In the genomic region with DNA sequence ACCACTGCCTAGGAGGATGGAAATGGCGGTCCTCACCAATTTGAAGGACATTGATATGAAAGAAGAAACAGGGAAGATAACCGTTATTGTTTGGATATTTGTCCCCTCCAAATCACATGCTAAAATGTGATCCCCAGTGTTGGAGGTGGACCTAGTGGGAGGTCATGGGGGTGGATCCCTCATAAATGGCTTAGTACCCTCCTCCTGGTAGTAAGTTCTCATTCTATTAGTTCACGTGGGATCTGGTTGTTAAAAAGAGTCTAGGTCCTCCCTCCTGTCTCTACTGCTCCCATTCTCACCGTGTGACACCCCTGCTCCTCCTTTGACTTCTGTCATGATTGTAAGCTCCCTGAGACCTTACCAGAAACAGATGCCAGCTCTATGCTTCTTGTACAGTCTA, we compare ENCODE assay signal across 2 cellular contexts.
A peak's percentile ranks its signal among the peaks of the same experiment; 100 is the strongest.
TF ChIP-seq lines count a peak whose summit lies in the region.

No MANE protein-coding gene starts in this region.

TF ChIP-seq in HEK293, 187 proteins besides CTCF, POLR2A, EP300 and RAD21:
- TF ChIP-seq ZNF112 (tag by site-specific recombination; IDR thresholded peaks at IDR 0.05) (no peak), ZNF211 (tag by site-specific recombination; IDR thresholded peaks at IDR 0.05; ENCODE audit: low read depth) (no peak), KLF7 (tag by site-specific recombination; IDR thresholded peaks at IDR 0.05; ENCODE audit: borderline replicate concordance) (no peak), ZNF707 (tag by site-specific recombination; IDR thresholded peaks at IDR 0.05) (peak; percentile 76), ZFP41 (tag by site-specific recombination; IDR thresholded peaks at IDR 0.05; ENCODE audit: borderline replicate concordance) (no peak)
- TF ChIP-seq, protein P1, sequence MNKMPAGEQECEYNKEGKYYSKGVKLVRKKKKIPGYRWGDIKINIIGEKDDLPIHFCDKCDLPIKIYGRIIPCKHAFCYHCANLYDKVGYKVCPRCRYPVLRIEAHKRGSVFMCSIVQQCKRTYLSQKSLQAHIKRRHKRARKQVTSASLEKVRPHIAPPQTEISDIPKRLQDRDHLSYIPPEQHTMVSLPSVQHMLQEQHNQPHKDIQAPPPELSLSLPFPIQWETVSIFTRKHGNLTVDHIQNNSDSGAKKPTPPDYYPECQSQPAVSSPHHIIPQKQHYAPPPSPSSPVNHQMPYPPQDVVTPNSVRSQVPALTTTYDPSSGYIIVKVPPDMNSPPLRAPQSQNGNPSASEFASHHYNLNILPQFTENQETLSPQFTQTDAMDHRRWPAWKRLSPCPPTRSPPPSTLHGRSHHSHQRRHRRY (tag by site-specific recombination; IDR thresholded peaks at IDR 0.05): no peak

TF ChIP-seq in K562, 482 proteins besides CTCF, POLR2A, EP300 and RAD21:
- TF ChIP-seq MAFF (IDR thresholded peaks at IDR 0.05; ENCODE audit: low read length) (no peak), HNRNPUL1 (IDR thresholded peaks at IDR 0.05; ENCODE audit: low read length) (no peak), TAF15 (IDR thresholded peaks at IDR 0.05; ENCODE audit: low read depth, low read length) (no peak), DPF2 (IDR thresholded peaks at IDR 0.05) (no peak), EWSR1 (IDR thresholded peaks at IDR 0.05; ENCODE audit: borderline replicate concordance, low read depth, partially characterized antibody) (no peak), RBM25 (IDR thresholded peaks at IDR 0.05; ENCODE audit: low read depth, low read length, severe bottlenecking) (no peak), ZNF707 (CRISPR knock-in tag; conservative IDR thresholded peaks at IDR 0.05) (peak; percentile 81), FOXA3 (CRISPR knock-in tag; conservative IDR thresholded peaks at IDR 0.05 in 1 of 2, IDR thresholded peaks at IDR 0.05 in 1 of 2) (no peak)
